Comparison of ENCODE assay signal across 8 cellular contexts in the genomic region with DNA sequence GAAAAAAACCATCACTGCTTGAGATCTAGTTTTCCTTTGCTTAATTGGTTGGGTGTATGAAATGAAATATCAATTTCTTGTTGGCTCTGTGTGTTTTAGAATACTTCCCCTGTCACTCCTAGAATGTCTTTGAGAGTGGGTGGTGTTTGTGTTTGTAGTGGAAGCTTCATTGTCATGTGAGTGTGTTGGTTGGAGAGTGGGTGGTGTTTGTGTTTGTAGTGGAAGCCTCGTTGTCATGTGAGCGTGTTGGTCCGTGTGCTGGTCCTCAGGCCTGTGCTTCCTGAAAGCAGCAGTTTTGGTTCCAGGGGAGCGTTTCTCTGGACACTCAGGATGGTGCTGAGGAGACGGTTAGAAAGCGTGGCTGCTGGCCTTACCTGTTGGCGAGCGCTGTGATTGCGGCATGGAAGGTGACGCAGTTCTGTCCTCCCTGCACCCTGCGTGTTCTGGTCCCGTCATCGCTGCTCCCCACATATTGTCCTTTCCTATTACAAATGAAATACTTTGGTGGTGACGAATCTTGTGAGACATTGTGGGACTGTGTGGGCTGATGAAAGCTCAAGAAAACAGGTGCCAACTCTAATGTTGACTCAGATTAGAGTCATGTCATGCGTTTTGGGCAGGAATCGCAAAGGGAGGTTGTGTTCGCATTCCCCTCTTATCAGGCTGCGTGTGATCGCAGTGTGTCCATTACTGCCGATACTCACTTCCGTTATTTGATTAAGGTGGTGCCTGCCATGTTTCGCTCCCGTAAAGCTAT. TPM values are rescaled to one million over a fixed set of nuclear protein-coding genes. Genes with fewer than 3 reads are reported as not detected.
A peak's percentile ranks its signal among the peaks of the same experiment; 100 is the strongest.
DNase-seq lines count a peak whose midpoint lies in the region; ATAC-seq and TF ChIP-seq lines count a peak whose summit lies in the region.

No MANE protein-coding gene starts in this region.

- no peak overlapping the region for H2AFZ ChIP-seq in GM23248

- no peaks in the 10 kb centered on the region for H3K9me2 ChIP-seq in GM23248 (ENCODE audit: insufficient read depth)

- H3K9me3 Mint-ChIP-seq in activated CD8-positive, alpha-beta memory T cell treated with anti-CD3 and anti-CD28 coated beads, Interleukin-2, amount 10 ng/mL, durations not matched to agents 7 days and 5 days (ENCODE audit: low read depth): no peaks in the 10 kb centered on the region

- no peak for TF ChIP-seq CTCF in foreskin fibroblast (IDR thresholded peaks at IDR 0.05; ENCODE audit: low read depth, low read length)

- peaks cover 43% of the 10 kb centered on the region for H3K36me3 Mint-ChIP-seq in activated CD8-positive, alpha-beta memory T cell treated with anti-CD3 and anti-CD28 coated beads, Interleukin-2, amount 10 ng/mL, durations not matched to agents 7 days and 5 days

- H3K4me2 ChIP-seq in GM23248 (ENCODE audit: unreplicated experiment): peak overlapping the region; percentile 92

- peak overlapping the region; percentile 86 for H3K9ac ChIP-seq in GM23248

- peak overlapping the region; percentile 62 for H3K4me3 ChIP-seq in GM23248
- H3K4me3 ChIP-seq in foreskin fibroblast (ENCODE audit: low read depth in 1 of 2, low read length in 2 of 2): no peak overlapping the region

- peaks cover 18% of the 10 kb centered on the region for H3K4me1 Mint-ChIP-seq in activated CD8-positive, alpha-beta memory T cell treated with anti-CD3 and anti-CD28 coated beads, Interleukin-2, amount 10 ng/mL, durations not matched to agents 7 days and 5 days

- peaks cover 85% of the 10 kb centered on the region for H3K79me2 ChIP-seq in GM23248 (ENCODE audit: insufficient read depth)

- H3K27ac Mint-ChIP-seq in activated CD8-positive, alpha-beta memory T cell treated with anti-CD3 and anti-CD28 coated beads, Interleukin-2, amount 10 ng/mL, durations not matched to agents 7 days and 5 days: peak overlapping the region; percentile 29

- H3K36me3 ChIP-seq in GM23248 (ENCODE audit: low read depth): peaks cover 28% of the 10 kb centered on the region

- ATAC-seq in activated CD8-positive, alpha-beta memory T cell treated with anti-CD3 and anti-CD28 coated beads, Interleukin-2, amount 10 ng/mL, durations not matched to agents 7 days and 5 days: peak; percentile 74
- ATAC-seq in HG02970 (IDR thresholded peaks at IDR 0.05; ENCODE audit: low FRiP score, unreplicated experiment): no peak
- ATAC-seq in GM18498 (IDR thresholded peaks at IDR 0.05; ENCODE audit: unreplicated experiment): no peak
- ATAC-seq in HG03280 (IDR thresholded peaks at IDR 0.05; ENCODE audit: unreplicated experiment): no peak

- peaks cover 89% of the 10 kb centered on the region for H3K4me1 ChIP-seq in GM23248 (ENCODE audit: insufficient read depth)

- in situ Hi-C loops in GM23248 (cut with MboI): no loop called here

- H3K27me3 Mint-ChIP-seq in activated CD8-positive, alpha-beta memory T cell treated with anti-CD3 and anti-CD28 coated beads, Interleukin-2, amount 10 ng/mL, durations not matched to agents 7 days and 5 days: no peaks in the 10 kb centered on the region

- H3K27me3 ChIP-seq in GM23248 (replicated peaks; ENCODE audit: insufficient read depth): no peaks in the 10 kb centered on the region

- 1 to 2% methylated on average over 21 to 23 of the region's 23 CpGs for WGBS in GM23248 (ENCODE audit: low coverage in 1 of 2, low lambda C conversion rate in 2 of 2, missing lambda C conversion rate in 2 of 2), 2 experiments

- peak; percentile 99 for DNase-seq in GM23248
- DNase-seq in activated CD8-positive, alpha-beta memory T cell treated with anti-CD3 and anti-CD28 coated beads, Interleukin-2, amount 10 ng/mL, durations not matched to agents 7 days and 5 days: peak; percentile 55
- peak; percentile 83 to 89 for DNase-seq in foreskin fibroblast
- peak; percentile 14 to 52 for DNase-seq in stimulated activated CD4-positive, alpha-beta T cell treated with anti-CD3 and anti-CD28 coated beads, Interleukin-1b, Interleukin-23, amount 100 ng/mL, for 4 hours (ENCODE audit: low read depth in 2 of 2)
- DNase-seq in COLO829 (ENCODE audit: low spot score): no peak

- H3K27ac ChIP-seq in GM23248: peak overlapping the region; percentile 100

- peaks cover 76% of the 10 kb centered on the region for H3F3A ChIP-seq in GM23248 (ENCODE audit: insufficient read depth)

- H4K20me1 ChIP-seq in GM23248 (ENCODE audit: insufficient read depth): no peaks in the 10 kb centered on the region

- CTCF ChIA-PET in activated CD8-positive, alpha-beta memory T cell treated with anti-CD3 and anti-CD28 coated beads, Interleukin-2, amount 10 ng/mL, durations not matched to agents 7 days and 5 days (lab: Charles Lee): interaction anchor here (1.4 kb wide), 2 partner anchors 24 to 25 kb away, joined by 3 to 5 read pairs; no protein-coding TSS in a partner anchor

- H3K4me3 Mint-ChIP-seq in activated CD8-positive, alpha-beta memory T cell treated with anti-CD3 and anti-CD28 coated beads, Interleukin-2, amount 10 ng/mL, durations not matched to agents 7 days and 5 days: no peak overlapping the region

- no peaks in the 10 kb centered on the region for H3K9me3 ChIP-seq in GM23248 (ENCODE audit: low read depth)

RNA-seq across cellular contexts. Expression of a gene that starts 12.5 kb away (rescaled TPM):
- 35.5 and 38.4 TPM in 2 replicates for total RNA-seq in GM23248 (2014; rRNA removed; shearing (Covaris generic))
- 31.5 and 35.3 TPM in 2 replicates for polyA plus RNA-seq in GM23248 (2016; fragmentation: Nextera tagmentation; extraction: Ambion mirVana)
- total RNA-seq in activated CD8-positive, alpha-beta memory T cell treated with anti-CD3 and anti-CD28 coated beads, Interleukin-2, amount 10 ng/mL, durations not matched to agents 7 days and 5 days: 10 to 100 TPM; 34.5 to 35.6 TPM
